ENCODE assay signal across 1 cellular context in genomic region chr3:129001101-129001816, GRCh38.
TF ChIP-seq lines count a peak whose summit lies in the region.

TSS of gene EFCC1 (plus strand) at chr3:129001304. CDS start at chr3:129001629, 325 bp downstream.

TF ChIP-seq in SK-N-SH treated with all-trans-retinoic acid at 6 μM for 48 hours, 23 proteins besides CTCF, POLR2A, EP300 and RAD21 (continued from another document):
- TF ChIP-seq, protein P1, sequence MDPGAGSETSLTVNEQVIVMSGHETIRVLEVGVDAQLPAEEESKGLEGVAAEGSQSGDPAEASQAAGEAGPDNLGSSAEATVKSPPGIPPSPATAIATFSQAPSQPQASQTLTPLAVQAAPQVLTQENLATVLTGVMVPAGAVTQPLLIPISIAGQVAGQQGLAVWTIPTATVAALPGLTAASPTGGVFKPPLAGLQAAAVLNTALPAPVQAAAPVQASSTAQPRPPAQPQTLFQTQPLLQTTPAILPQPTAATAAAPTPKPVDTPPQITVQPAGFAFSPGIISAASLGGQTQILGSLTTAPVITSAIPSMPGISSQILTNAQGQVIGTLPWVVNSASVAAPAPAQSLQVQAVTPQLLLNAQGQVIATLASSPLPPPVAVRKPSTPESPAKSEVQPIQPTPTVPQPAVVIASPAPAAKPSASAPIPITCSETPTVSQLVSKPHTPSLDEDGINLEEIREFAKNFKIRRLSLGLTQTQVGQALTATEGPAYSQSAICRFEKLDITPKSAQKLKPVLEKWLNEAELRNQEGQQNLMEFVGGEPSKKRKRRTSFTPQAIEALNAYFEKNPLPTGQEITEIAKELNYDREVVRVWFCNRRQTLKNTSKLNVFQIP (CRISPR knock-in tag; IDR thresholded peaks at IDR 0.05; ENCODE audit: borderline replicate concordance, low read depth) = no peak
